Comparison of ENCODE assay signal across 28 cellular contexts in the genomic region with DNA sequence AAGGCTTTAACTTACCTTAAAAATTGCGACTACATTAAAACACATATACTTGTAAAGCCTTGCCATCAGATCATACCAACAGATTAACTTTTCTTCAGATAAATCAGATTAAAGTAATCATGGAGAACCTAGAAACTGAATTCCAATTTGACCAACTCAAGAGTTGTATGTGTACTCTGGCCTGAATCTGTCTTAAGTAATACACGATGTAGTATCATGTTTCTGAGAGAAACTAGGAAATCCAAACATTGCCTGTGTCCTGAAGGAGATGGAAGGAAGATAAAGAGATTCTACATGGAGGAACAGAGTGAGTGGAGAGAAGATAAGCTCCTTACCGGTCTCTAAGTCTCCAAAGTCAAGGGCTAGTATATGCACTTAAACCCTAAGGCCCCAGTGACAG.
"Had no signal": no experiment of that assay in that cellular context is flagged by ENCODE, and none has a peak within 500 bp of the region (broad histone marks: within the 10 kb centered on the region; RNA-seq: fewer than 3 reads in every experiment).

No MANE protein-coding gene starts in this region.

- H3K27me3 ChIP-seq: ascending aorta, breast epithelium, cardiac muscle cell, dorsolateral prefrontal cortex had no signal

- H3K4me3 ChIP-seq: ascending aorta, breast epithelium, cardiac muscle cell, coronary artery, dorsolateral prefrontal cortex had no signal

- DNase-seq: activated CD4-positive, alpha-beta memory T cell treated with anti-CD3 and anti-CD28 coated beads, Interleukin-2, amount 10 ng/mL, durations not matched to agents 7 days and 5 days; activated CD4-positive, alpha-beta T cell treated with anti-CD3 and anti-CD28 coated beads for 1 hour; activated CD4-positive, alpha-beta T cell treated with anti-CD3 and anti-CD28 coated beads for 4 hours; activated CD4-positive, alpha-beta T cell treated with anti-CD3 and anti-CD28 coated beads, Interleukin-2, amount 10 ng/mL, durations not matched to agents 7 days and 5 days; activated CD4-positive, alpha-beta T cell treated with anti-CD3 and anti-CD28 coated beads, Interleukin-2, amount 50 U/mL, for 4 hours; activated CD8-positive, alpha-beta memory T cell treated with anti-CD3 and anti-CD28 coated beads, Interleukin-2, amount 50 U/mL, for 48 hours; activated gamma-delta T cell; activated naive CD4-positive, alpha-beta T cell; activated naive CD4-positive, alpha-beta T cell treated with anti-CD3 and anti-CD28 coated beads, Interleukin-2, amount 10 ng/mL, durations not matched to agents 7 days and 5 days; activated naive CD8-positive, alpha-beta T cell treated with anti-CD3 and anti-CD28 coated beads, Interleukin-2, amount 10 ng/mL, durations not matched to agents 7 days and 5 days; activated T-cell treated with anti-CD3 and anti-CD28 coated beads for 4 hours; activated T-cell treated with anti-CD3 and anti-CD28 coated beads, Interleukin-2, amount 50 U/mL, for 24 hours; activated T-cell treated with anti-CD3 and anti-CD28 coated beads, Interleukin-2, amount 50 U/mL, for 72 hours; central memory CD4-positive, alpha-beta T cell; dorsolateral prefrontal cortex; effector memory CD4-positive, alpha-beta T cell; endodermal cell; foreskin fibroblast; head of caudate nucleus; T-helper 17 cell; T1000 had no signal

- H3K36me3 ChIP-seq: ascending aorta, breast epithelium, cardiac muscle cell had no signal

- H3K4me1 ChIP-seq: ascending aorta, breast epithelium had no signal

- H3K27ac ChIP-seq: ascending aorta, breast epithelium, cardiac muscle cell, coronary artery, dorsolateral prefrontal cortex had no signal

- H3K9me3 ChIP-seq: ascending aorta, breast epithelium had no signal

- ATAC-seq: activated naive CD4-positive, alpha-beta T cell treated with anti-CD3 and anti-CD28 coated beads, Interleukin-2, amount 50 U/mL, for 72 hours; activated T-cell treated with anti-CD3 and anti-CD28 coated beads, Interleukin-2, amount 50 U/mL, for 72 hours; esophagus mucosa; T-helper 17 cell; WTC11 had no signal
